19 cellular contexts compared by ENCODE assay signal in genomic region chr7:146791344-146792300, GRCh38.
DNase-seq lines count a peak whose midpoint lies in the region; ATAC-seq and TF ChIP-seq lines count a peak whose summit lies in the region.
"Had no signal": no experiment of that assay in that cellular context is flagged by ENCODE, and none has a peak within 500 bp of the region (broad histone marks: within the 10 kb centered on the region; RNA-seq: fewer than 3 reads in every experiment).

No MANE protein-coding gene starts in this region.

- peak overlapping the region; percentile 37 for H3K9ac ChIP-seq in iPS-18a (ENCODE audit: low read length)

- H3K27me3 ChIP-seq in GM23338 (ENCODE audit: insufficient read depth) (no peaks in the 10 kb centered on the region), iPS-18a (ENCODE audit: control insufficient read depth, insufficient read depth, low read length) (no peaks in the 10 kb centered on the region), breast epithelium (no peaks in the 10 kb centered on the region)

- intact Hi-C loops in breast epithelium (cut with DNase I; ENCODE audit: low total_unique reads): no loop called here

- peak overlapping the region; percentile 41 for H3K4me3 Mint-ChIP-seq in GM23338
- H3K4me3 Mint-ChIP-seq: CD4-positive, CD25-positive, alpha-beta regulatory T cell had no signal

- peak; percentile 80 for DNase-seq in GM23338 (ENCODE audit: low spot score)
- peak; percentile 52 for DNase-seq in putamen (ENCODE audit: low spot score)
- DNase-seq in COLO668 (lab: John Stamatoyannopoulos, UW; ENCODE audit: unreplicated experiment): no peak
- DNase-seq in RKO (ENCODE audit: low spot score): no peak
- DNase-seq in SKM-1 treated with dmso at 0.1 percent for 144 hours (lab: John Stamatoyannopoulos, UW; ENCODE audit: unreplicated experiment): no peak
- no peak for DNase-seq in breast epithelium (ENCODE audit: low spot score in 2 of 2)
- DNase-seq: CD4-positive, CD25-positive, alpha-beta regulatory T cell; DMS79 treated with DMSO at 0.1 percent for 48 hours; GF-D8; NCI-H146; NCI-H2107; NCI-H345 had no signal

- peak overlapping the region; percentile 7; the same call in 1 of the 2 replicates for H3K4me2 ChIP-seq in GM23338
- H3K4me2 ChIP-seq: A549 had no signal

- no peak for TF ChIP-seq CTCF in GM23338 (conservative IDR thresholded peaks at IDR 0.05; ENCODE audit: low read depth in 2 of 2)
- no peak for TF ChIP-seq CTCF in breast epithelium (IDR thresholded peaks at IDR 0.05)

- H3K36me3 ChIP-seq in GM23338 (ENCODE audit: insufficient read depth) (no peaks in the 10 kb centered on the region), iPS-18a (ENCODE audit: control insufficient read depth, low read depth, low read length) (no peaks in the 10 kb centered on the region), breast epithelium (no peaks in the 10 kb centered on the region)
- H3K36me3 ChIP-seq: HAP-1 had no signal

- H3K9me3 Mint-ChIP-seq in GM23338: peaks cover 39% of the 10 kb centered on the region

- no peak for TF ChIP-seq POLR2A in breast epithelium (IDR thresholded peaks at IDR 0.05)

- peaks cover 26% of the 10 kb centered on the region for H3K36me3 Mint-ChIP-seq in GM23338 (ENCODE audit: low read depth)
- H3K36me3 Mint-ChIP-seq: CD4-positive, CD25-positive, alpha-beta regulatory T cell had no signal

- H3F3A ChIP-seq in GM23338 (replicated peaks; ENCODE audit: low read depth): no peaks in the 10 kb centered on the region

- H3K4me1 ChIP-seq in GM23338 (ENCODE audit: insufficient read depth): peaks cover 19% of the 10 kb centered on the region
- peaks cover 17% of the 10 kb centered on the region for H3K4me1 ChIP-seq in iPS-18a (ENCODE audit: control insufficient read depth, low read depth, low read length)
- H3K4me1 ChIP-seq in breast epithelium: no peaks in the 10 kb centered on the region
- H3K4me1 ChIP-seq: A549, HAP-1 had no signal

- no peaks in the 10 kb centered on the region for H4K20me1 ChIP-seq in GM23338 (replicated peaks; ENCODE audit: insufficient read depth)

- peak; percentile 90 for ATAC-seq in GM23338
- ATAC-seq: A549, K562, Right ventricle myocardium inferior had no signal

- no peaks in the 10 kb centered on the region for H3K79me2 ChIP-seq in GM23338 (replicated peaks; ENCODE audit: insufficient read depth)

- H3K27ac Mint-ChIP-seq in GM23338: peak overlapping the region; percentile 96
- H3K27ac Mint-ChIP-seq: CD4-positive, CD25-positive, alpha-beta regulatory T cell had no signal

- H3K9me2 ChIP-seq in GM23338 (ENCODE audit: insufficient read depth): no peaks in the 10 kb centered on the region

- peaks cover 6% of the 10 kb centered on the region for H3K9me3 ChIP-seq in iPS-18a (ENCODE audit: control insufficient read depth, low read depth, low read length)
- peaks cover 4 to 17% of the 10 kb centered on the region in 2 donors for H3K9me3 ChIP-seq in breast epithelium
- H3K9me3 ChIP-seq: HAP-1 had no signal

- H3K27ac ChIP-seq in GM23338 (ENCODE audit: low read depth) (peak overlapping the region; percentile 41), angular gyrus (ENCODE audit: low read depth, low read length) (peak overlapping the region; percentile 65), iPS-18a (ENCODE audit: low read length) (peak overlapping the region; percentile 32), breast epithelium (no peak overlapping the region)
- H3K27ac ChIP-seq: A549, SK-N-MC had no signal

- peaks cover 4% of the 10 kb centered on the region for H3K27me3 Mint-ChIP-seq in GM23338 (ENCODE audit: insufficient read depth, low read depth, poor library complexity)
- H3K27me3 Mint-ChIP-seq: CD4-positive, CD25-positive, alpha-beta regulatory T cell had no signal

- H2AFZ ChIP-seq in GM23338: no peak overlapping the region

- H3K4me1 Mint-ChIP-seq in GM23338: peaks cover 26% of the 10 kb centered on the region
- H3K4me1 Mint-ChIP-seq: CD4-positive, CD25-positive, alpha-beta regulatory T cell had no signal

- H3K4me3 ChIP-seq in GM23338: no peak overlapping the region
- H3K4me3 ChIP-seq in iPS-18a (ENCODE audit: low read length): peak overlapping the region; percentile 31
- no peak overlapping the region for H3K4me3 ChIP-seq in breast epithelium
- H3K4me3 ChIP-seq: A549, HAP-1, K562, SK-N-MC had no signal

TF ChIP-seq in GM23338, 12 proteins besides CTCF, POLR2A, EP300 and RAD21:
- TF ChIP-seq REST (IDR thresholded peaks at IDR 0.05; ENCODE audit: unreplicated experiment): no peak
- TF ChIP-seq JUNB (IDR thresholded peaks at IDR 0.05; ENCODE audit: unreplicated experiment): no peak
- no peak for TF ChIP-seq STAT1 (IDR thresholded peaks at IDR 0.05; ENCODE audit: unreplicated experiment)
- TF ChIP-seq NANOG (IDR thresholded peaks at IDR 0.05; ENCODE audit: borderline replicate concordance): peak; percentile 64; the same call in 1 of the 2 replicates
- TF ChIP-seq EZH2phosphoT487 (IDR thresholded peaks at IDR 0.05; ENCODE audit: unreplicated experiment): no peak
- peak; percentile 62 for TF ChIP-seq CREB1 (CRISPR knock-in tag; IDR thresholded peaks at IDR 0.05; ENCODE audit: low read depth)
TF ChIP-seq in GM23338: peak in this region for 2.

Comparison
In these comparisons a context has a peak if more than half of its experiments do, and no peak if none do; other contexts are left out.
1. DNase-seq: peak in GM23338 (single experiment) and putamen (single experiment); none in COLO668 (single experiment), RKO (single experiment), SKM-1 treated with dmso at 0.1 percent for 144 hours (single experiment) and breast epithelium (0 of 2).
2. H3K27ac ChIP-seq: peak in GM23338 (single experiment), angular gyrus (single experiment) and iPS-18a (single experiment); none in breast epithelium (0 of 2).